In genomic region chr9:34664281-34665108, GRCh38 we compare ENCODE assay signal across 1 cellular context.
TF ChIP-seq lines count a peak whose summit lies in the region.

No MANE protein-coding gene starts in this region.

TF ChIP-seq in HepG2, 621 proteins besides CTCF, POLR2A, EP300 and RAD21 (continued from another document and continues in another):
- TF ChIP-seq, protein P1, sequence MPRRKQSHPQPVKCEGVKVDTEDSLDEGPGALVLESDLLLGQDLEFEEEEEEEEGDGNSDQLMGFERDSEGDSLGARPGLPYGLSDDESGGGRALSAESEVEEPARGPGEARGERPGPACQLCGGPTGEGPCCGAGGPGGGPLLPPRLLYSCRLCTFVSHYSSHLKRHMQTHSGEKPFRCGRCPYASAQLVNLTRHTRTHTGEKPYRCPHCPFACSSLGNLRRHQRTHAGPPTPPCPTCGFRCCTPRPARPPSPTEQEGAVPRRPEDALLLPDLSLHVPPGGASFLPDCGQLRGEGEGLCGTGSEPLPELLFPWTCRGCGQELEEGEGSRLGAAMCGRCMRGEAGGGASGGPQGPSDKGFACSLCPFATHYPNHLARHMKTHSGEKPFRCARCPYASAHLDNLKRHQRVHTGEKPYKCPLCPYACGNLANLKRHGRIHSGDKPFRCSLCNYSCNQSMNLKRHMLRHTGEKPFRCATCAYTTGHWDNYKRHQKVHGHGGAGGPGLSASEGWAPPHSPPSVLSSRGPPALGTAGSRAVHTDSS (CRISPR knock-in tag; conservative IDR thresholded peaks at IDR 0.05) = no peak
- TF ChIP-seq ELF1 (CRISPR knock-in tag; IDR thresholded peaks at IDR 0.05) (no peak), ZNF282 (IDR thresholded peaks at IDR 0.05; ENCODE audit: partially characterized antibody) (no peak), GATAD2A (CRISPR knock-in tag; IDR thresholded peaks at IDR 0.05) (peak; percentile 46; the same call in 1 of the 2 replicates), ZNF878 (CRISPR knock-in tag; IDR thresholded peaks at IDR 0.05) (no peak), ZNF430 (CRISPR knock-in tag; IDR thresholded peaks at IDR 0.05) (no peak), MBD4 (IDR thresholded peaks at IDR 0.05; ENCODE audit: borderline replicate concordance, low read length) (no peak), ZBTB14 (CRISPR knock-in tag; IDR thresholded peaks at IDR 0.05) (no peak), SSRP1 (CRISPR knock-in tag; IDR thresholded peaks at IDR 0.05) (no peak), STAG1 (CRISPR knock-in tag; IDR thresholded peaks at IDR 0.05) (peak; percentile 30; the same call in 1 of the 2 replicates), MAF1 (CRISPR knock-in tag; IDR thresholded peaks at IDR 0.05; ENCODE audit: borderline replicate concordance) (no peak), HNF4A (CRISPR knock-in tag; IDR thresholded peaks at IDR 0.05) (peak; percentile 81), ZNF792 (CRISPR knock-in tag; IDR thresholded peaks at IDR 0.05) (no peak), MIXL1 (CRISPR knock-in tag; IDR thresholded peaks at IDR 0.05) (peak; percentile 35; the same call in 1 of the 2 replicates), HES4 (CRISPR knock-in tag; IDR thresholded peaks at IDR 0.05; ENCODE audit: borderline replicate concordance) (no peak), TSC22D2 (CRISPR knock-in tag; IDR thresholded peaks at IDR 0.05; ENCODE audit: borderline replicate concordance) (no peak), PPARG (CRISPR knock-in tag; conservative IDR thresholded peaks at IDR 0.05) (no peak), PHF21A (CRISPR knock-in tag; IDR thresholded peaks at IDR 0.05) (no peak), ZNF558 (CRISPR knock-in tag; IDR thresholded peaks at IDR 0.05; ENCODE audit: borderline replicate concordance) (0 out of 2 replicates have a peak, but pooled peaks have one; percentile 31), ZNF124 (CRISPR knock-in tag; IDR thresholded peaks at IDR 0.05) (no peak), ZNF563 (CRISPR knock-in tag; IDR thresholded peaks at IDR 0.05) (no peak), SMC3 (IDR thresholded peaks at IDR 0.05; ENCODE audit: low read length) (peak; percentile 83), NR2F2 (IDR thresholded peaks at IDR 0.05; ENCODE audit: borderline replicate concordance, low read depth) (no peak), HOXA7 (CRISPR knock-in tag; IDR thresholded peaks at IDR 0.05) (no peak), ZBTB8A (CRISPR knock-in tag; IDR thresholded peaks at IDR 0.05; ENCODE audit: borderline replicate concordance, low read depth) (no peak), LRRFIP1 (CRISPR knock-in tag; conservative IDR thresholded peaks at IDR 0.05) (no peak), SALL1 (CRISPR knock-in tag; IDR thresholded peaks at IDR 0.05) (peak; percentile 40; the same call in 1 of the 2 replicates), YEATS2 (CRISPR knock-in tag; IDR thresholded peaks at IDR 0.05; ENCODE audit: borderline replicate concordance) (no peak), ZNF691 (CRISPR knock-in tag; IDR thresholded peaks at IDR 0.05; ENCODE audit: borderline replicate concordance, low read depth) (no peak), ZSCAN31 (CRISPR knock-in tag; IDR thresholded peaks at IDR 0.05; ENCODE audit: low read depth) (no peak)
- TF ChIP-seq, protein P2, sequence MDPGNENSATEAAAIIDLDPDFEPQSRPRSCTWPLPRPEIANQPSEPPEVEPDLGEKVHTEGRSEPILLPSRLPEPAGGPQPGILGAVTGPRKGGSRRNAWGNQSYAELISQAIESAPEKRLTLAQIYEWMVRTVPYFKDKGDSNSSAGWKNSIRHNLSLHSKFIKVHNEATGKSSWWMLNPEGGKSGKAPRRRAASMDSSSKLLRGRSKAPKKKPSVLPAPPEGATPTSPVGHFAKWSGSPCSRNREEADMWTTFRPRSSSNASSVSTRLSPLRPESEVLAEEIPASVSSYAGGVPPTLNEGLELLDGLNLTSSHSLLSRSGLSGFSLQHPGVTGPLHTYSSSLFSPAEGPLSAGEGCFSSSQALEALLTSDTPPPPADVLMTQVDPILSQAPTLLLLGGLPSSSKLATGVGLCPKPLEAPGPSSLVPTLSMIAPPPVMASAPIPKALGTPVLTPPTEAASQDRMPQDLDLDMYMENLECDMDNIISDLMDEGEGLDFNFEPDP (CRISPR knock-in tag; conservative IDR thresholded peaks at IDR 0.05) = 0 out of 2 replicates have a peak, but pooled peaks have one; percentile 79
- TF ChIP-seq, protein P3, sequence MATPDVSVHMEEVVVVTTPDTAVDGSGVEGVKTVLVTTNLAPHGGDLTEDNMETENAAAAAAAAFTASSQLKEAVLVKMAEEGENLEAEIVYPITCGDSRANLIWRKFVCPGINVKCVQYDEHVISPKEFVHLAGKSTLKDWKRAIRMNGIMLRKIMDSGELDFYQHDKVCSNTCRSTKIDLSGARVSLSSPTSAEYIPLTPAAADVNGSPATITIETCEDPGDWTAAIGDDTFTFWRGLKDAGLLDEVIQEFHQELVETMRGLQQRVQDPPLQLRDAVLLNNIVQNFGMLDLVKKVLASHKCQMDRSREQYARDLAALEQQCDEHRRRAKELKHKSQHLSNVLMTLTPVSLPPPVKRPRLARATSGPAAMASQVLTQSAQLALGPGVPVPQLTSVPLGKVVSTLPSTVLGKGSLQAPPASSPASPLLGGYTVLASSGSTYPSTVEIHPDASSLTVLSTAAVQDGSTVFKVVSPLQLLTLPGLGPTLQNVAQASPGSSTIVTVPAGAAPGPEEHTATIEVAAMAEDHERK (CRISPR knock-in tag; IDR thresholded peaks at IDR 0.05; ENCODE audit: low read depth) = no peak
- TF ChIP-seq, protein P4, sequence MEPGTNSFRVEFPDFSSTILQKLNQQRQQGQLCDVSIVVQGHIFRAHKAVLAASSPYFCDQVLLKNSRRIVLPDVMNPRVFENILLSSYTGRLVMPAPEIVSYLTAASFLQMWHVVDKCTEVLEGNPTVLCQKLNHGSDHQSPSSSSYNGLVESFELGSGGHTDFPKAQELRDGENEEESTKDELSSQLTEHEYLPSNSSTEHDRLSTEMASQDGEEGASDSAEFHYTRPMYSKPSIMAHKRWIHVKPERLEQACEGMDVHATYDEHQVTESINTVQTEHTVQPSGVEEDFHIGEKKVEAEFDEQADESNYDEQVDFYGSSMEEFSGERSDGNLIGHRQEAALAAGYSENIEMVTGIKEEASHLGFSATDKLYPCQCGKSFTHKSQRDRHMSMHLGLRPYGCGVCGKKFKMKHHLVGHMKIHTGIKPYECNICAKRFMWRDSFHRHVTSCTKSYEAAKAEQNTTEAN (CRISPR knock-in tag; conservative IDR thresholded peaks at IDR 0.05) = no peak
- TF ChIP-seq, protein P5, sequence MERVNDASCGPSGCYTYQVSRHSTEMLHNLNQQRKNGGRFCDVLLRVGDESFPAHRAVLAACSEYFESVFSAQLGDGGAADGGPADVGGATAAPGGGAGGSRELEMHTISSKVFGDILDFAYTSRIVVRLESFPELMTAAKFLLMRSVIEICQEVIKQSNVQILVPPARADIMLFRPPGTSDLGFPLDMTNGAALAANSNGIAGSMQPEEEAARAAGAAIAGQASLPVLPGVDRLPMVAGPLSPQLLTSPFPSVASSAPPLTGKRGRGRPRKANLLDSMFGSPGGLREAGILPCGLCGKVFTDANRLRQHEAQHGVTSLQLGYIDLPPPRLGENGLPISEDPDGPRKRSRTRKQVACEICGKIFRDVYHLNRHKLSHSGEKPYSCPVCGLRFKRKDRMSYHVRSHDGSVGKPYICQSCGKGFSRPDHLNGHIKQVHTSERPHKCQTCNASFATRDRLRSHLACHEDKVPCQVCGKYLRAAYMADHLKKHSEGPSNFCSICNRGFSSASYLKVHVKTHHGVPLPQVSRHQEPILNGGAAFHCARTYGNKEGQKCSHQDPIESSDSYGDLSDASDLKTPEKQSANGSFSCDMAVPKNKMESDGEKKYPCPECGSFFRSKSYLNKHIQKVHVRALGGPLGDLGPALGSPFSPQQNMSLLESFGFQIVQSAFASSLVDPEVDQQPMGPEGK (CRISPR knock-in tag; IDR thresholded peaks at IDR 0.05) = peak; percentile 49; the same call in 1 of the 2 replicates
- TF ChIP-seq, protein P6, sequence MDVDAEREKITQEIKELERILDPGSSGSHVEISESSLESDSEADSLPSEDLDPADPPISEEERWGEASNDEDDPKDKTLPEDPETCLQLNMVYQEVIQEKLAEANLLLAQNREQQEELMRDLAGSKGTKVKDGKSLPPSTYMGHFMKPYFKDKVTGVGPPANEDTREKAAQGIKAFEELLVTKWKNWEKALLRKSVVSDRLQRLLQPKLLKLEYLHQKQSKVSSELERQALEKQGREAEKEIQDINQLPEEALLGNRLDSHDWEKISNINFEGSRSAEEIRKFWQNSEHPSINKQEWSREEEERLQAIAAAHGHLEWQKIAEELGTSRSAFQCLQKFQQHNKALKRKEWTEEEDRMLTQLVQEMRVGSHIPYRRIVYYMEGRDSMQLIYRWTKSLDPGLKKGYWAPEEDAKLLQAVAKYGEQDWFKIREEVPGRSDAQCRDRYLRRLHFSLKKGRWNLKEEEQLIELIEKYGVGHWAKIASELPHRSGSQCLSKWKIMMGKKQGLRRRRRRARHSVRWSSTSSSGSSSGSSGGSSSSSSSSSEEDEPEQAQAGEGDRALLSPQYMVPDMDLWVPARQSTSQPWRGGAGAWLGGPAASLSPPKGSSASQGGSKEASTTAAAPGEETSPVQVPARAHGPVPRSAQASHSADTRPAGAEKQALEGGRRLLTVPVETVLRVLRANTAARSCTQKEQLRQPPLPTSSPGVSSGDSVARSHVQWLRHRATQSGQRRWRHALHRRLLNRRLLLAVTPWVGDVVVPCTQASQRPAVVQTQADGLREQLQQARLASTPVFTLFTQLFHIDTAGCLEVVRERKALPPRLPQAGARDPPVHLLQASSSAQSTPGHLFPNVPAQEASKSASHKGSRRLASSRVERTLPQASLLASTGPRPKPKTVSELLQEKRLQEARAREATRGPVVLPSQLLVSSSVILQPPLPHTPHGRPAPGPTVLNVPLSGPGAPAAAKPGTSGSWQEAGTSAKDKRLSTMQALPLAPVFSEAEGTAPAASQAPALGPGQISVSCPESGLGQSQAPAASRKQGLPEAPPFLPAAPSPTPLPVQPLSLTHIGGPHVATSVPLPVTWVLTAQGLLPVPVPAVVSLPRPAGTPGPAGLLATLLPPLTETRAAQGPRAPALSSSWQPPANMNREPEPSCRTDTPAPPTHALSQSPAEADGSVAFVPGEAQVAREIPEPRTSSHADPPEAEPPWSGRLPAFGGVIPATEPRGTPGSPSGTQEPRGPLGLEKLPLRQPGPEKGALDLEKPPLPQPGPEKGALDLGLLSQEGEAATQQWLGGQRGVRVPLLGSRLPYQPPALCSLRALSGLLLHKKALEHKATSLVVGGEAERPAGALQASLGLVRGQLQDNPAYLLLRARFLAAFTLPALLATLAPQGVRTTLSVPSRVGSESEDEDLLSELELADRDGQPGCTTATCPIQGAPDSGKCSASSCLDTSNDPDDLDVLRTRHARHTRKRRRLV (CRISPR knock-in tag; IDR thresholded peaks at IDR 0.05) = no peak
- TF ChIP-seq, protein P7, sequence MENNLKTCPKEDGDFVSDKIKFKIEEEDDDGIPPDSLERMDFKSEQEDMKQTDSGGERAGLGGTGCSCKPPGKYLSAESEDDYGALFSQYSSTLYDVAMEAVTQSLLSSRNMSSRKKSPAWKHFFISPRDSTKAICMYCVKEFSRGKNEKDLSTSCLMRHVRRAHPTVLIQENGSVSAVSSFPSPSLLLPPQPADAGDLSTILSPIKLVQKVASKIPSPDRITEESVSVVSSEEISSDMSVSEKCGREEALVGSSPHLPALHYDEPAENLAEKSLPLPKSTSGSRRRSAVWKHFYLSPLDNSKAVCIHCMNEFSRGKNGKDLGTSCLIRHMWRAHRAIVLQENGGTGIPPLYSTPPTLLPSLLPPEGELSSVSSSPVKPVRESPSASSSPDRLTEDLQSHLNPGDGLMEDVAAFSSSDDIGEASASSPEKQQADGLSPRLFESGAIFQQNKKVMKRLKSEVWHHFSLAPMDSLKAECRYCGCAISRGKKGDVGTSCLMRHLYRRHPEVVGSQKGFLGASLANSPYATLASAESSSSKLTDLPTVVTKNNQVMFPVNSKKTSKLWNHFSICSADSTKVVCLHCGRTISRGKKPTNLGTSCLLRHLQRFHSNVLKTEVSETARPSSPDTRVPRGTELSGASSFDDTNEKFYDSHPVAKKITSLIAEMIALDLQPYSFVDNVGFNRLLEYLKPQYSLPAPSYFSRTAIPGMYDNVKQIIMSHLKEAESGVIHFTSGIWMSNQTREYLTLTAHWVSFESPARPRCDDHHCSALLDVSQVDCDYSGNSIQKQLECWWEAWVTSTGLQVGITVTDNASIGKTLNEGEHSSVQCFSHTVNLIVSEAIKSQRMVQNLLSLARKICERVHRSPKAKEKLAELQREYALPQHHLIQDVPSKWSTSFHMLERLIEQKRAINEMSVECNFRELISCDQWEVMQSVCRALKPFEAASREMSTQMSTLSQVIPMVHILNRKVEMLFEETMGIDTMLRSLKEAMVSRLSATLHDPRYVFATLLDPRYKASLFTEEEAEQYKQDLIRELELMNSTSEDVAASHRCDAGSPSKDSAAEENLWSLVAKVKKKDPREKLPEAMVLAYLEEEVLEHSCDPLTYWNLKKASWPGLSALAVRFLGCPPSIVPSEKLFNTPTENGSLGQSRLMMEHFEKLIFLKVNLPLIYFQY (CRISPR knock-in tag; IDR thresholded peaks at IDR 0.05; ENCODE audit: borderline replicate concordance) = peak; percentile 55; the same call in 1 of the 2 replicates
